In the genomic region with DNA sequence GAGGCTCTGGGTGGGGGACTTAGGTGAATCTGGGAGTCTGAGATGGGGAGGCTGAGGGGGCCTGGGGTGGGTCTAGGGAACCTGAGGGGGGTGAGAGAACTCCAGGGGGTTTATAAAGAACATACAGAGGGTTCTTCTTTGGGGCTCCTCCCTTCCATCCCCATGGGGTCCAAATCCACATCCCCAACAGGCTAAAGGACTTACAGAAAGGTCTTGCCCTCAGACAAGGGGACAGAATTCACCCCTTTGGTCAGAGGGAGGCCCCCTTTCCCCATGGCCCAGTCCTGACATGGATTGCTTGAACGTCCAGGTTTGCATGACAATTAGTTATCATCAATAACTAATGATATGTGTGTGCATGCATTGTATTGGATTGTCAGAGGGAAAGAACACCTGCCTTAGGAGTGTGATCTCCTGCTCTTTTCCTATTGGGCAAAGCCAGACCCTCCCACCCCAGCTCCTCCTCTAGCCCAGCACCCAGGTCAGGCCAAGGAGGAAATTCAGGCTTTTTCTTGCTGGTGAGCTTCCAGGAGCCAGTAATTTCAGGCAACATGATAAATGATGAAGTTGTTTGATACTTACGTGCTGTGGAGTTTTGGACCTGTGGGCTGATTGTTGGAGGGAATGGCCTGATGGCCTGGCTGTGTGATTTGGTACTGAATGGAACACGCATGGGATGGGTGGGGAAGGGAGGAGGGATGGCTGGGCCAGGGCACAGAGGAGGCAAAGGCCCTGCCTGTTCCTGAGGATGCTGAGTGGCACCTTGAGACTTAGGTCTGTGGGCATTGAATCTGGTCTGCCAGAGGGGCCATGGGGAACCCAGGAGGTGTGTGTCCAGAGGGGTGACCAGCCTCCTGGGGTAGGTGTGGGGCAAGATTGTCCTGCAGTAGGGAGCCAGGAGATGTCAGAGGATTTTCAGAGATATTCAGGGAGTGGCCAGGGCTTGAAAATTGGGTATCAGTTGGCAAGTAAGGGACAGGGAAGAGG, we compare ENCODE assay signal across 8 cellular contexts. TPM values are rescaled to one million over a fixed set of nuclear protein-coding genes. Genes with fewer than 3 reads are reported as not detected.
DNase-seq lines count a peak whose midpoint lies in the region; ATAC-seq, FAIRE-seq and TF ChIP-seq lines count a peak whose summit lies in the region.

No MANE protein-coding gene starts in this region.

- H3K36me3 Mint-ChIP-seq in activated CD4-positive, alpha-beta T cell treated with anti-CD3 and anti-CD28 coated beads, Interleukin-2, amount 10 ng/mL, durations not matched to agents 24 days and 14 days (ENCODE audit: low read depth) = peaks cover 3% of the 10 kb centered on the region
- no peaks in the 10 kb centered on the region for H3K36me3 Mint-ChIP-seq in osteocyte (ENCODE audit: unreplicated experiment)

- H3K9me3 Mint-ChIP-seq in activated CD4-positive, alpha-beta T cell treated with anti-CD3 and anti-CD28 coated beads, Interleukin-2, amount 10 ng/mL, durations not matched to agents 24 days and 14 days = no peaks in the 10 kb centered on the region
- H3K9me3 Mint-ChIP-seq in osteocyte (ENCODE audit: unreplicated experiment) = no peaks in the 10 kb centered on the region

- FAIRE-seq in D721Med (lab: Jason Lieb, UNC) = no peak

- intact Hi-C loops in activated CD4-positive, alpha-beta T cell treated with anti-CD3 and anti-CD28 coated beads, Interleukin-2, amount 10 ng/mL, durations not matched to agents 24 days and 14 days (cut with micrococcal nuclease) = loop anchor here (5.0 kb wide), 1 partner anchor 41 kb away; no protein-coding TSS in a partner anchor

- H3K27me3 Mint-ChIP-seq in activated CD4-positive, alpha-beta T cell treated with anti-CD3 and anti-CD28 coated beads, Interleukin-2, amount 10 ng/mL, durations not matched to agents 24 days and 14 days = peaks cover 9% of the 10 kb centered on the region
- peaks cover 5% of the 10 kb centered on the region for H3K27me3 Mint-ChIP-seq in osteocyte (ENCODE audit: unreplicated experiment)

- H3K36me3 ChIP-seq in NT2/D1 (ENCODE audit: insufficient read depth, insufficient read length, low read length) (no peaks in the 10 kb centered on the region), endocrine pancreas (ENCODE audit: control insufficient read depth, insufficient read depth, low read length) (no peaks in the 10 kb centered on the region)

- peak overlapping the region; percentile 81 for H3K9ac ChIP-seq in NT2/D1 (ENCODE audit: insufficient read length, low read depth)
- H3K9ac ChIP-seq in endocrine pancreas (ENCODE audit: control insufficient read depth, insufficient read depth, low read length) = peak overlapping the region; percentile 2

- TF ChIP-seq CTCF in osteocyte (IDR thresholded peaks at IDR 0.05) (no peak), D721Med (IDR thresholded peaks at IDR 0.05; ENCODE audit: insufficient read depth, missing control alignments) (no peak)

- H3K9me3 ChIP-seq in NT2/D1 (ENCODE audit: insufficient read depth, low read length) (no peaks in the 10 kb centered on the region), endocrine pancreas (ENCODE audit: control insufficient read depth, low read length) (no peaks in the 10 kb centered on the region)

- peak overlapping the region; percentile 99 for H3K4me3 Mint-ChIP-seq in activated CD4-positive, alpha-beta T cell treated with anti-CD3 and anti-CD28 coated beads, Interleukin-2, amount 10 ng/mL, durations not matched to agents 24 days and 14 days
- H3K4me3 Mint-ChIP-seq in osteocyte (ENCODE audit: unreplicated experiment) = peak overlapping the region; percentile 82

- no peak for ATAC-seq in HG03280 (IDR thresholded peaks at IDR 0.05; ENCODE audit: unreplicated experiment)

- peak; percentile 62 for DNase-seq in activated CD4-positive, alpha-beta T cell treated with anti-CD3 and anti-CD28 coated beads, Interleukin-2, amount 10 ng/mL, durations not matched to agents 24 days and 14 days
- DNase-seq in activated CD4-positive, alpha-beta T cell treated with anti-CD3 and anti-CD28 coated beads for 1 hour = no peak
- DNase-seq in NT2/D1 (ENCODE audit: low read depth, low spot score) (no peak), osteocyte (ENCODE audit: extremely low spot score, unreplicated experiment) (no peak), D721Med (ENCODE audit: insufficient read length, low spot score) (no peak), KG1 (lab: John Stamatoyannopoulos, UW) (no peak)

- peaks cover 14% of the 10 kb centered on the region for H3K4me1 ChIP-seq in NT2/D1 (ENCODE audit: insufficient read depth, insufficient read length)
- no peaks in the 10 kb centered on the region for H3K4me1 ChIP-seq in endocrine pancreas (ENCODE audit: control insufficient read depth, insufficient read depth, low read length)

- peak overlapping the region; percentile 76 for H3K27ac Mint-ChIP-seq in activated CD4-positive, alpha-beta T cell treated with anti-CD3 and anti-CD28 coated beads, Interleukin-2, amount 10 ng/mL, durations not matched to agents 24 days and 14 days
- H3K27ac Mint-ChIP-seq in osteocyte (ENCODE audit: unreplicated experiment) = peak overlapping the region; percentile 31

- H3K4me1 Mint-ChIP-seq in activated CD4-positive, alpha-beta T cell treated with anti-CD3 and anti-CD28 coated beads, Interleukin-2, amount 10 ng/mL, durations not matched to agents 24 days and 14 days = peaks cover 22% of the 10 kb centered on the region
- peaks cover 14% of the 10 kb centered on the region for H3K4me1 Mint-ChIP-seq in osteocyte (ENCODE audit: unreplicated experiment)

- H3K4me3 ChIP-seq in NT2/D1 (ENCODE audit: insufficient read length, low read depth) = peak overlapping the region; percentile 86
- H3K4me3 ChIP-seq in endocrine pancreas (ENCODE audit: control insufficient read depth, insufficient read depth, low read length) = no peak overlapping the region

- H3K27me3 ChIP-seq in NT2/D1 (ENCODE audit: insufficient read depth, insufficient read length) (peaks cover 14% of the 10 kb centered on the region), endocrine pancreas (ENCODE audit: control insufficient read depth, insufficient read depth, low read length) (no peaks in the 10 kb centered on the region)

RNA-seq across cellular contexts. Expression of a gene that starts 1.1 kb away (rescaled TPM):
- total RNA-seq in activated CD4-positive, alpha-beta T cell treated with anti-CD3 and anti-CD28 coated beads, Interleukin-2, amount 10 ng/mL, durations not matched to agents 24 days and 14 days = 12.1 and 14.0 TPM in 2 replicates
- 12.4 and 13.2 TPM in 2 replicates for total RNA-seq in osteocyte

RNA-seq across cellular contexts. Expression of a gene that starts 25.3 kb away (rescaled TPM):
- total RNA-seq in activated CD4-positive, alpha-beta T cell treated with anti-CD3 and anti-CD28 coated beads, Interleukin-2, amount 10 ng/mL, durations not matched to agents 24 days and 14 days = not detected in 2 replicates
- 4.7 and 5.9 TPM in 2 replicates for total RNA-seq in osteocyte

RNA-seq across cellular contexts. Expression of a gene that starts 31.3 kb away (rescaled TPM):
- total RNA-seq in activated CD4-positive, alpha-beta T cell treated with anti-CD3 and anti-CD28 coated beads, Interleukin-2, amount 10 ng/mL, durations not matched to agents 24 days and 14 days = not detected in 2 replicates
- 17.0 and 18.7 TPM in 2 replicates for total RNA-seq in osteocyte

RNA-seq across cellular contexts. Expression of a gene that starts 45.5 kb away (rescaled TPM):
- total RNA-seq in activated CD4-positive, alpha-beta T cell treated with anti-CD3 and anti-CD28 coated beads, Interleukin-2, amount 10 ng/mL, durations not matched to agents 24 days and 14 days = 7.1 and 7.2 TPM in 2 replicates
- total RNA-seq in osteocyte = 24.0 and 25.7 TPM in 2 replicates

RNA-seq across cellular contexts. Expression of a gene that starts 49.3 kb away (rescaled TPM):
- total RNA-seq in activated CD4-positive, alpha-beta T cell treated with anti-CD3 and anti-CD28 coated beads, Interleukin-2, amount 10 ng/mL, durations not matched to agents 24 days and 14 days = 130 and 138 TPM in 2 replicates
- total RNA-seq in osteocyte = 55.7 and 59.4 TPM in 2 replicates

Comparison
In these comparisons a context has a peak if more than half of its experiments do, and no peak if none do; other contexts are left out.
1. RNA of a gene that starts 31.3 kb away (total RNA-seq): 17.0 to 18.7 TPM in osteocyte; not detected in activated CD4-positive, alpha-beta T cell treated with anti-CD3 and anti-CD28 coated beads, Interleukin-2, amount 10 ng/mL, durations not matched to agents 24 days and 14 days; every median in the first group is over 10 times any median in the second.